Comparison of ENCODE assay signal across 8 cellular contexts in the genomic region with DNA sequence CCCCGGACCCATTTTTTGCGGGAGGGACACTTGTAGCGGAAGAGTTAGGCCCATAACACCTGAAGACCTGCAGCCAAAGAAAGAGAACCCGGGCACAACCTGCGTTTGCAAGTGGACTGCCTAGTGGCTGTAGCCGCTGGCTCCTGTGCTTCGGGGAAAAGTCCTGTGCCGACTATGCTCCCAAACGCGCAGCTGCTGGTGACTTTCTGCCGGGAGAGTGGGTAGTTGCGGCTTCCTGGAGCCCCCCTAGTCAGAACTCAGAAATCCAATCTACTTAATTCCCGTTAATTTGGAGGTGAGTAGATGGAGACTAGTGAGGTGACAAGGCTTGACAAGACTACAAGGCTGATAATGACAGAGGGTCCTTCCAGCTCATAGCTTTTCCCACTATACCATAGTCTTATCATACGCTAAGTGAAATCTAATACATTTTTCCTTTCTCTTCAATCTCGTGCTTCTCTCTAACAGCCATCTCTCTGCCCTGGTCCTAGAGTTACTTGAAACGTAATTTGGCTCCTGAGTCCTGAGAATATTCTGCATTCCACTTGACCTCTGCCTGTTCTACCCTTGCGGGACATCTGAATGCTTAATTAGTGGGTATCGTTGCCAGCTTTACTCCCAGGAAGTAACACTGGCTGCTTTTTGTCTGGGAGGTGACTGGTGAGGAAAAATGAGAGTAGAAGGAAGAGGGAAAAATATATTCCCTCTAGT. TPM values are rescaled to one million over a fixed set of nuclear protein-coding genes. Genes with fewer than 3 reads are reported as not detected.
A peak's percentile ranks its signal among the peaks of the same experiment; 100 is the strongest.
DNase-seq lines count a peak whose midpoint lies in the region; ATAC-seq, FAIRE-seq and TF ChIP-seq lines count a peak whose summit lies in the region.

No MANE protein-coding gene starts in this region.

- WGBS in body of pancreas, 2 donors: 0 to 1% methylated on average over 15 to 18 of the region's 18 CpGs
- 0 to 1% (median 1%) methylated on average over 16 to 18 of the region's 18 CpGs for WGBS in small intestine, 3 donors

- peak overlapping the region; percentile 66 to 92 (median 84) for H3K27ac ChIP-seq in body of pancreas
- peak overlapping the region; percentile 55 for H3K27ac ChIP-seq in iPS-20b (ENCODE audit: low read length)
- H3K27ac ChIP-seq in small intestine (ENCODE audit: low read depth in 1 of 2, low read length in 1 of 2): peak overlapping the region; percentile 22 to 95

- H3K9me3 ChIP-seq in NT2/D1 (ENCODE audit: insufficient read depth, low read length) (no peaks in the 10 kb centered on the region), body of pancreas (no peaks in the 10 kb centered on the region), iPS-20b (ENCODE audit: insufficient read depth, low read depth, low read length) (no peaks in the 10 kb centered on the region), small intestine (ENCODE audit: control insufficient read depth, low read depth) (no peaks in the 10 kb centered on the region)

- FAIRE-seq in small intestine (lab: Jason Lieb, UNC): no peak

- H3K36me3 ChIP-seq in NT2/D1 (ENCODE audit: insufficient read depth, insufficient read length, low read length): peaks cover 30% of the 10 kb centered on the region
- no peaks in the 10 kb centered on the region for H3K36me3 ChIP-seq in body of pancreas (replicated peaks in 1 of 2; ENCODE audit: insufficient read depth in 1 of 2, low read depth in 2 of 2)
- H3K36me3 ChIP-seq in iPS-20b (ENCODE audit: insufficient read depth, low read depth, low read length): peaks cover 19% of the 10 kb centered on the region; the same call in 1 of the 2 replicates
- H3K36me3 ChIP-seq in small intestine (ENCODE audit: control insufficient read depth in 2 of 2, insufficient read depth in 2 of 2, low read length in 2 of 2): no peaks in the 10 kb centered on the region

- intact Hi-C loops in body of pancreas (cut with DNase I): no loop called here

- TF ChIP-seq POLR2A in body of pancreas (IDR thresholded peaks at IDR 0.05): no peak

- peak overlapping the region; percentile 88 for H3K4me3 ChIP-seq in NT2/D1 (ENCODE audit: insufficient read length, low read depth)
- H3K4me3 ChIP-seq in body of pancreas: peak overlapping the region; percentile 13 to 61
- H3K4me3 ChIP-seq in iPS-20b (ENCODE audit: low read length): peak overlapping the region; percentile 73
- peak overlapping the region; percentile 64 to 82 for H3K4me3 ChIP-seq in small intestine (ENCODE audit: low read depth in 1 of 2, low read length in 2 of 2)

- H3K4me1 ChIP-seq in NT2/D1 (ENCODE audit: insufficient read depth, insufficient read length) (peaks cover 6% of the 10 kb centered on the region), body of pancreas (peaks cover 26% of the 10 kb centered on the region), iPS-20b (ENCODE audit: insufficient read depth, low read length) (peaks cover 14% of the 10 kb centered on the region), small intestine (ENCODE audit: control insufficient read depth in 2 of 2, insufficient read depth in 1 of 2, low read depth in 1 of 2, low read length in 1 of 2) (no peaks in the 10 kb centered on the region)

- peak; percentile 9 for ATAC-seq in HG02852 (IDR thresholded peaks at IDR 0.05; ENCODE audit: unreplicated experiment)
- ATAC-seq in body of pancreas: peak; percentile 3
- ATAC-seq in HG02885 (IDR thresholded peaks at IDR 0.05; ENCODE audit: poor library complexity, unreplicated experiment): no peak

- DNase-seq in EL (peak; percentile 38), NT2/D1 (ENCODE audit: low read depth, low spot score) (no peak), body of pancreas (peak in 3 of 4 donors; percentile 31 to 50 (median 46)), small intestine (peak; percentile 28), epidermal melanocyte (ENCODE audit: insufficient read length, low spot score) (no peak)

- TF ChIP-seq CTCF in body of pancreas (IDR thresholded peaks at IDR 0.05): no peak

- H3K27me3 ChIP-seq in NT2/D1 (ENCODE audit: insufficient read depth, insufficient read length): no peaks in the 10 kb centered on the region
- H3K27me3 ChIP-seq in body of pancreas: no peaks in the 10 kb centered on the region
- H3K27me3 ChIP-seq in iPS-20b (ENCODE audit: insufficient read depth, low read length): no peaks in the 10 kb centered on the region
- H3K27me3 ChIP-seq in small intestine (ENCODE audit: control insufficient read depth in 2 of 2, insufficient read depth in 2 of 2, low read length in 2 of 2): no peaks in the 10 kb centered on the region

- peak overlapping the region; percentile 93 for H3K9ac ChIP-seq in NT2/D1 (ENCODE audit: insufficient read length, low read depth)
- peak overlapping the region; percentile 98 for H3K9ac ChIP-seq in iPS-20b (ENCODE audit: low read depth, low read length)

RNA-seq across cellular contexts. Expression of gene MTHFD1, which starts 0.5 kb away (rescaled TPM):
- total RNA-seq in body of pancreas: 10 to 100 TPM; 20.2 to 29.3 TPM
- 10 to 100 TPM; 12.4 to 47.4 (median 16.8) TPM for polyA plus RNA-seq in small intestine

Comparison
In these comparisons a context has a peak if more than half of its experiments do, and no peak if none do; other contexts are left out.
1. DNase-seq: peak in EL (single experiment), body of pancreas (3 of 4) and small intestine (single experiment); none in NT2/D1 (single experiment) and epidermal melanocyte (single experiment).
2. H3K4me3 ChIP-seq: peak in every context shown above with its lines; median percentile 88 in NT2/D1; 73 in iPS-20b; 73 in small intestine; 37 in body of pancreas.
3. Peak in every context shown above with its lines, with median percentiles within 50 percentile points of each other: H3K27ac ChIP-seq.